10 cellular contexts compared by ENCODE assay signal in genomic region chr22:27866136-27867091, GRCh38. TPM values are rescaled to one million over a fixed set of nuclear protein-coding genes. Genes with fewer than 3 reads are reported as not detected.
DNase-seq lines count a peak whose midpoint lies in the region; ATAC-seq and TF ChIP-seq lines count a peak whose summit lies in the region.
"Had no signal": no experiment of that assay in that cellular context is flagged by ENCODE, and none has a peak within 500 bp of the region (broad histone marks: within the 10 kb centered on the region; RNA-seq: fewer than 3 reads in every experiment).

No MANE protein-coding gene starts in this region.

- H3K36me3 ChIP-seq in GM23248 (ENCODE audit: low read depth) (peaks cover 13% of the 10 kb centered on the region; the same call in 1 of the 2 replicates), heart left ventricle (peaks cover 0 to 36% (median 14%) of the 10 kb centered on the region in 9 donors)

- H3K4me3 Mint-ChIP-seq in activated naive CD8-positive, alpha-beta T cell treated with anti-CD3 and anti-CD28 coated beads, Interleukin-2, amount 50 U/mL, for 24 hours, result peak overlapping the region; percentile 48
- H3K4me3 Mint-ChIP-seq: IgD-negative memory B cell had no signal

- peaks cover 69% of the 10 kb centered on the region for H3K79me2 ChIP-seq in GM23248 (ENCODE audit: insufficient read depth)

- peaks cover 41% of the 10 kb centered on the region for H3K36me3 Mint-ChIP-seq in activated naive CD8-positive, alpha-beta T cell treated with anti-CD3 and anti-CD28 coated beads, Interleukin-2, amount 50 U/mL, for 24 hours (ENCODE audit: low read depth)

- H3F3A ChIP-seq in GM23248 (ENCODE audit: insufficient read depth), result peaks cover 67% of the 10 kb centered on the region

- no peaks in the 10 kb centered on the region for H3K27me3 Mint-ChIP-seq in activated naive CD8-positive, alpha-beta T cell treated with anti-CD3 and anti-CD28 coated beads, Interleukin-2, amount 50 U/mL, for 24 hours
- H3K27me3 Mint-ChIP-seq: IgD-negative memory B cell had no signal

- H3K27me3 ChIP-seq in GM23248 (replicated peaks; ENCODE audit: insufficient read depth) (no peaks in the 10 kb centered on the region), heart left ventricle (no peaks in the 10 kb centered on the region)

- H3K27ac ChIP-seq in GM23248 (peak overlapping the region; percentile 98), heart left ventricle (peak overlapping the region; percentile 13 to 87 (median 70))
- H3K27ac ChIP-seq: WERI-Rb-1 had no signal

- no peak for TF ChIP-seq CTCF in heart left ventricle (IDR thresholded peaks at IDR 0.05)

- DNase-seq in GM23248, result peak; percentile 95
- no peak for DNase-seq in activated naive CD8-positive, alpha-beta T cell treated with anti-CD3 and anti-CD28 coated beads, Interleukin-2, amount 50 U/mL, for 24 hours
- DNase-seq in heart left ventricle, result peak in 2 of 5 donors; percentile 48 to 52
- DNase-seq in smooth muscle cell of the brain vasculature (ENCODE audit: low read depth, low spot score), result peak; percentile 35
- no peak for DNase-seq in stimulated activated CD4-positive, alpha-beta T cell treated with anti-CD3 and anti-CD28 coated beads, Interleukin-2, amount 100 ng/mL, for 48 hours
- DNase-seq in hippocampal formation (lab: John Stamatoyannopoulos, UW), result no peak
- DNase-seq in NCI-H2171 (lab: John Stamatoyannopoulos, UW), result no peak
- DNase-seq: WERI-Rb-1 had no signal

- H3K9me3 ChIP-seq in GM23248 (ENCODE audit: low read depth), result no peaks in the 10 kb centered on the region
- peaks cover 0 to 3% (median 0%) of the 10 kb centered on the region in 12 donors for H3K9me3 ChIP-seq in heart left ventricle

- H3K9me3 Mint-ChIP-seq in activated naive CD8-positive, alpha-beta T cell treated with anti-CD3 and anti-CD28 coated beads, Interleukin-2, amount 50 U/mL, for 24 hours, result no peaks in the 10 kb centered on the region
- H3K9me3 Mint-ChIP-seq: IgD-negative memory B cell had no signal

- intact Hi-C loops in heart left ventricle (cut with DNase I), result no loop called here

- H3K4me1 ChIP-seq in GM23248 (ENCODE audit: insufficient read depth) (peaks cover 54% of the 10 kb centered on the region), heart left ventricle (peaks cover 6 to 69% (median 45%) of the 10 kb centered on the region in 12 donors)

- TF ChIP-seq POLR2A in heart left ventricle (IDR thresholded peaks at IDR 0.05), result no peak

- 0 to 1% methylated on average over 7 of the region's 7 CpGs for WGBS in GM23248 (ENCODE audit: low coverage in 1 of 2, low lambda C conversion rate in 2 of 2, missing lambda C conversion rate in 2 of 2), 2 experiments
- WGBS in heart left ventricle, 4 donors, result 55 to 62% (median 60%) methylated on average over 7 of the region's 7 CpGs

- no peak overlapping the region for H2AFZ ChIP-seq in GM23248

- no peaks in the 10 kb centered on the region for H4K20me1 ChIP-seq in GM23248 (ENCODE audit: insufficient read depth)

- H3K9ac ChIP-seq in GM23248, result peak overlapping the region; percentile 78

- peaks cover 49% of the 10 kb centered on the region for H3K4me1 Mint-ChIP-seq in activated naive CD8-positive, alpha-beta T cell treated with anti-CD3 and anti-CD28 coated beads, Interleukin-2, amount 50 U/mL, for 24 hours

- H3K9me2 ChIP-seq in GM23248 (ENCODE audit: insufficient read depth), result no peaks in the 10 kb centered on the region

- peak overlapping the region; percentile 88 for H3K27ac Mint-ChIP-seq in activated naive CD8-positive, alpha-beta T cell treated with anti-CD3 and anti-CD28 coated beads, Interleukin-2, amount 50 U/mL, for 24 hours
- H3K27ac Mint-ChIP-seq: IgD-negative memory B cell had no signal

- in situ Hi-C loops in GM23248 (cut with MboI), result no loop called here

- peak overlapping the region; percentile 83 for H3K4me2 ChIP-seq in GM23248 (ENCODE audit: unreplicated experiment)

- peak overlapping the region; percentile 47 for H3K4me3 ChIP-seq in GM23248
- no peak overlapping the region for H3K4me3 ChIP-seq in heart left ventricle

- ATAC-seq in activated naive CD8-positive, alpha-beta T cell treated with anti-CD3 and anti-CD28 coated beads, Interleukin-2, amount 50 U/mL, for 24 hours, result no peak
- ATAC-seq in heart left ventricle (peak; percentile 15 to 62 (median 56)), HG02973 (IDR thresholded peaks at IDR 0.05; ENCODE audit: unreplicated experiment) (no peak)

RNA-seq across cellular contexts. Expression of gene PITPNB, which starts 52.6 kb away (rescaled TPM):
- total RNA-seq in GM23248 (2014; rRNA removed; shearing (Covaris generic)), result 16.2 and 17.7 TPM in 2 replicates
- polyA plus RNA-seq in GM23248 (2016; fragmentation: Nextera tagmentation; extraction: Ambion mirVana), result 79.8 and 82.1 TPM in 2 replicates
- total RNA-seq in heart left ventricle, result 10 to 100 TPM; 20.8 to 84.7 (median 63.1) TPM
- polyA plus RNA-seq in heart left ventricle, result 10 to 100 TPM; 13.6 to 32.3 TPM

Comparison
In these comparisons a context has a peak if more than half of its experiments do, and no peak if none do; other contexts are left out.
1. DNase-seq: peak in GM23248 (single experiment) and smooth muscle cell of the brain vasculature (single experiment); none in activated naive CD8-positive, alpha-beta T cell treated with anti-CD3 and anti-CD28 coated beads, Interleukin-2, amount 50 U/mL, for 24 hours (single experiment), stimulated activated CD4-positive, alpha-beta T cell treated with anti-CD3 and anti-CD28 coated beads, Interleukin-2, amount 100 ng/mL, for 48 hours (0 of 2), hippocampal formation (0 of 2) and NCI-H2171 (single experiment).
2. ATAC-seq: peak in heart left ventricle (4 of 4); none in activated naive CD8-positive, alpha-beta T cell treated with anti-CD3 and anti-CD28 coated beads, Interleukin-2, amount 50 U/mL, for 24 hours (single experiment) and HG02973 (single experiment).